In genomic region chr15:31365655-31366127, GRCh38 we compare ENCODE assay signal across 8 cellular contexts. TPM values are rescaled to one million over a fixed set of nuclear protein-coding genes. Genes with fewer than 3 reads are reported as not detected.
DNase-seq lines count a peak whose midpoint lies in the region; ATAC-seq and TF ChIP-seq lines count a peak whose summit lies in the region.

No MANE protein-coding gene starts in this region.

- H3K4me3 ChIP-seq in BE2C (ENCODE audit: low read depth, low read length) (peak overlapping the region; percentile 40), duodenal mucosa (ENCODE audit: low read depth in 1 of 2, low read length in 2 of 2) (peak overlapping the region in 1 of 2 donors; percentile 52)

- peak; percentile 45 for TF ChIP-seq CTCF in BE2C (IDR thresholded peaks at IDR 0.05; ENCODE audit: low read depth, low read length)

- H3K36me3 ChIP-seq in BE2C (peaks cover 7% of the 10 kb centered on the region), duodenal mucosa (ENCODE audit: control insufficient read depth in 1 of 2, insufficient read depth in 2 of 2, low read length in 2 of 2) (peaks cover 0 to 4% of the 10 kb centered on the region in 2 donors)

- H3K27ac ChIP-seq in duodenal mucosa (ENCODE audit: low read depth, low read length), result peak overlapping the region; percentile 71

- H3K27me3 ChIP-seq in BE2C (no peaks in the 10 kb centered on the region), duodenal mucosa (ENCODE audit: control insufficient read depth in 1 of 2, insufficient read depth in 2 of 2, low read length in 2 of 2) (no peaks in the 10 kb centered on the region)

- ATAC-seq in GM21515 (IDR thresholded peaks at IDR 0.05; ENCODE audit: unreplicated experiment), result peak; percentile 40

- DNase-seq in BE2C (peak; percentile 90), NAMALWA (ENCODE audit: low spot score) (peak; percentile 89), mesenteric fat pad (ENCODE audit: low spot score) (peak; percentile 90), kidney glomerular epithelial cell (lab: John Stamatoyannopoulos, UW) (no peak)
- peak; percentile 52 to 63 for DNase-seq in activated CD8-positive, alpha-beta memory T cell treated with anti-CD3 and anti-CD28 coated beads for 1 hour (ENCODE audit: extremely low read depth in 1 of 2, low read depth in 1 of 2)
- peak; percentile 56 for DNase-seq in stimulated activated CD8-positive, alpha-beta memory T cell treated with anti-CD3 and anti-CD28 coated beads, Interleukin-15, amount 100 ng/mL, for 1 hour (ENCODE audit: low read depth)

- peak overlapping the region; percentile 62 to 67 for H3K9ac ChIP-seq in duodenal mucosa (ENCODE audit: low read depth in 1 of 2, low read length in 2 of 2)

- H3K9me3 ChIP-seq in BE2C (no peaks in the 10 kb centered on the region), duodenal mucosa (ENCODE audit: control insufficient read depth in 1 of 2, low read length in 2 of 2) (no peaks in the 10 kb centered on the region)

- H3K4me1 ChIP-seq in BE2C (peaks cover 65% of the 10 kb centered on the region), duodenal mucosa (ENCODE audit: control insufficient read depth in 1 of 2, insufficient read depth in 2 of 2, low read length in 2 of 2) (peaks cover 73 to 81% of the 10 kb centered on the region in 2 donors)

RNA-seq across cellular contexts. Expression of gene KLF13, which starts 39.1 kb away (rescaled TPM):
- polyA plus RNA-seq in BE2C (2012; ENCODE audit: insufficient read depth, insufficient read length, low read depth), result 88.9 TPM
- 41.8 TPM for total RNA-seq in mesenteric fat pad
